Comparison of ENCODE assay signal across 17 cellular contexts in the genomic region with DNA sequence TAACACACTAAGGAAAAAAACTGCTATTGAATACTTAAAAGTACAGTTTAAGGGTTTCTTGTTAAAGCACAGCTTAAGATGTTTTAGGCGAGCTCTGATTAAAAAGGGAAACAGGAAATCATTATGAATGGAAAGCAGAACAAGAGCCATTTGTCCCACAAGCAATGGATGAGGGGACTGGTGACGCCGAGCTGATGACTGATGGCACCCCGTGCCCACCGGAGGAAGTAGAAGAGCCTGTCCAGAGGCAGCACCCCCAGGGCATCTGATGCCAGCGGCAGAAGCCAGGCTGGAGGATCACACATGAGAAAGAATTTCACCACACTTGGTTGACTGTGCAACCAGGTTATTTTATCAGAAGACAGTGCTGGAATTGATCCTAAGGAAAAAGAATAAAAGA. TPM values are rescaled to one million over a fixed set of nuclear protein-coding genes. Genes with fewer than 3 reads are reported as not detected.
DNase-seq lines count a peak whose midpoint lies in the region; ATAC-seq and TF ChIP-seq lines count a peak whose summit lies in the region.
"Had no signal": no experiment of that assay in that cellular context is flagged by ENCODE, and none has a peak within 500 bp of the region (broad histone marks: within the 10 kb centered on the region; RNA-seq: fewer than 3 reads in every experiment).

No MANE protein-coding gene starts in this region.

- no peaks in the 10 kb centered on the region for H3K27me3 ChIP-seq in Loucy (ENCODE audit: insufficient read depth, low read length, poor library complexity, severe bottlenecking)
- no peaks in the 10 kb centered on the region for H3K27me3 ChIP-seq in naive thymus-derived CD4-positive, alpha-beta T cell (ENCODE audit: control insufficient read depth in 2 of 2, insufficient read depth in 2 of 2, low read length in 2 of 2)
- H3K27me3 ChIP-seq: brain microvascular endothelial cell had no signal

- intact Hi-C loops in activated T-helper 1 cell treated with anti-CD3 and anti-CD28 coated beads, Interleukin-12 subunit alpha, Interleukin-12 subunit beta, Interleukin-2, Interleukin-4 antibody, amounts not matched to agents 30 ng/mL and 10 ng/mL and 1 ng/mL, durations not matched to agents 14 hours and 24 hours and 36 hours (cut with micrococcal nuclease), result loop anchor here (1.0 kb wide), 1 partner anchor 77 kb away; no protein-coding TSS in a partner anchor
- intact Hi-C loops in naive thymus-derived CD4-positive, alpha-beta T cell (cut with micrococcal nuclease), result loop anchor here in 1 of 2 donors (2.0 kb wide), 1 partner anchor 14 kb away; the partner anchor contains the start of gene INSIG1

- peak overlapping the region; percentile 35 for H3K27ac Mint-ChIP-seq in activated T-helper 1 cell treated with anti-CD3 and anti-CD28 coated beads, Interleukin-12 subunit alpha, Interleukin-12 subunit beta, Interleukin-2, Interleukin-4 antibody, amounts not matched to agents 30 ng/mL and 10 ng/mL and 1 ng/mL, durations not matched to agents 14 hours and 24 hours and 36 hours
- H3K27ac Mint-ChIP-seq in naive thymus-derived CD4-positive, alpha-beta T cell, result peak overlapping the region in 1 of 9 donors; percentile 61
- H3K27ac Mint-ChIP-seq: T-helper 1 cell treated with Interleukin-12 subunit alpha and Interleukin-12 subunit beta and Interleukin-4 antibody, amounts not matched to agents 30 μg/mL and 1 μg/mL, for 36 hours had no signal

- H3K4me1 Mint-ChIP-seq in activated T-helper 1 cell treated with anti-CD3 and anti-CD28 coated beads, Interleukin-12 subunit alpha, Interleukin-12 subunit beta, Interleukin-2, Interleukin-4 antibody, amounts not matched to agents 30 ng/mL and 10 ng/mL and 1 ng/mL, durations not matched to agents 14 hours and 24 hours and 36 hours (ENCODE audit: low read depth), result peaks cover 78% of the 10 kb centered on the region
- peaks cover 12 to 61% (median 29%) of the 10 kb centered on the region in 7 donors for H3K4me1 Mint-ChIP-seq in naive thymus-derived CD4-positive, alpha-beta T cell

- DNase-seq in NOMO-1 (lab: John Stamatoyannopoulos, UW; ENCODE audit: unreplicated experiment in 2 of 2) (peak; percentile 21 to 56), NOMO-1 treated with dmso at 0.1 percent for 144 hours (lab: John Stamatoyannopoulos, UW; ENCODE audit: unreplicated experiment) (no peak), D341Med (ENCODE audit: low spot score) (no peak), NCI-H226 (no peak)
- no peak for DNase-seq in activated T-helper 1 cell treated with anti-CD3 and anti-CD28 coated beads, Interleukin-12 subunit alpha, Interleukin-12 subunit beta, Interleukin-2, Interleukin-4 antibody, amounts not matched to agents 30 ng/mL and 10 ng/mL and 1 ng/mL, durations not matched to agents 14 hours and 24 hours and 36 hours (ENCODE audit: low spot score)
- no peak for DNase-seq in naive thymus-derived CD4-positive, alpha-beta T cell
- DNase-seq: activated CD4-positive, alpha-beta T cell treated with anti-CD3 and anti-CD28 coated beads, Interleukin-2, amount 50 U/mL, for 48 hours; activated naive CD4-positive, alpha-beta T cell treated with anti-CD3 and anti-CD28 coated beads, Interleukin-2, amount 50 U/mL, for 16 hours; brain microvascular endothelial cell; mammary epithelial cell; NCI-H1092; NCI-H345; stimulated activated CD4-positive, alpha-beta T cell treated with anti-CD3 and anti-CD28 coated beads, Interleukin-4, amount 100 ng/mL, for 24 hours had no signal

- no peak overlapping the region for H3K4me2 ChIP-seq in Loucy (ENCODE audit: low read depth, low read length, poor library complexity, severe bottlenecking)

- TF ChIP-seq CTCF in Loucy (conservative IDR thresholded peaks at IDR 0.05; ENCODE audit: low read length), result no peak

- H4K20me1 ChIP-seq in Loucy (ENCODE audit: insufficient read depth, low read length, poor library complexity, severe bottlenecking), result no peaks in the 10 kb centered on the region

- no peaks in the 10 kb centered on the region for H3K36me3 ChIP-seq in Loucy (ENCODE audit: insufficient read depth, low read length)
- no peaks in the 10 kb centered on the region for H3K36me3 ChIP-seq in naive thymus-derived CD4-positive, alpha-beta T cell (ENCODE audit: control insufficient read depth in 2 of 3, insufficient read depth in 3 of 3, low read length in 3 of 3)
- H3K36me3 ChIP-seq: brain microvascular endothelial cell had no signal

- CTCF ChIA-PET in naive thymus-derived CD4-positive, alpha-beta T cell (lab: Charles Lee), result no interaction called here

- H3K4me3 Mint-ChIP-seq in activated T-helper 1 cell treated with anti-CD3 and anti-CD28 coated beads, Interleukin-12 subunit alpha, Interleukin-12 subunit beta, Interleukin-2, Interleukin-4 antibody, amounts not matched to agents 30 ng/mL and 10 ng/mL and 1 ng/mL, durations not matched to agents 14 hours and 24 hours and 36 hours, result no peak overlapping the region
- no peak overlapping the region for H3K4me3 Mint-ChIP-seq in naive thymus-derived CD4-positive, alpha-beta T cell
- H3K4me3 Mint-ChIP-seq: T-helper 1 cell treated with Interleukin-12 subunit alpha and Interleukin-12 subunit beta and Interleukin-4 antibody, amounts not matched to agents 30 μg/mL and 1 μg/mL, for 36 hours had no signal

- no peaks in the 10 kb centered on the region for H3F3A ChIP-seq in Loucy (ENCODE audit: low read depth)

- peaks cover 4% of the 10 kb centered on the region for H3K9me3 Mint-ChIP-seq in activated T-helper 1 cell treated with anti-CD3 and anti-CD28 coated beads, Interleukin-12 subunit alpha, Interleukin-12 subunit beta, Interleukin-2, Interleukin-4 antibody, amounts not matched to agents 30 ng/mL and 10 ng/mL and 1 ng/mL, durations not matched to agents 14 hours and 24 hours and 36 hours
- peaks cover 0 to 6% (median 0%) of the 10 kb centered on the region in 11 donors for H3K9me3 Mint-ChIP-seq in naive thymus-derived CD4-positive, alpha-beta T cell

- peak; percentile 77 for ATAC-seq in naive thymus-derived CD4-positive, alpha-beta T cell
- ATAC-seq in GM18868 (IDR thresholded peaks at IDR 0.05; ENCODE audit: unreplicated experiment), result no peak

- peak overlapping the region; percentile 5 for H3K9ac ChIP-seq in Loucy (ENCODE audit: low read depth, low read length, poor library complexity, severe bottlenecking)

- peaks cover 8% of the 10 kb centered on the region for H3K27me3 Mint-ChIP-seq in activated T-helper 1 cell treated with anti-CD3 and anti-CD28 coated beads, Interleukin-12 subunit alpha, Interleukin-12 subunit beta, Interleukin-2, Interleukin-4 antibody, amounts not matched to agents 30 ng/mL and 10 ng/mL and 1 ng/mL, durations not matched to agents 14 hours and 24 hours and 36 hours (ENCODE audit: insufficient read depth)
- H3K27me3 Mint-ChIP-seq in naive thymus-derived CD4-positive, alpha-beta T cell, result peaks cover 0 to 9% (median 5%) of the 10 kb centered on the region in 5 donors

- no peak overlapping the region for H3K4me3 ChIP-seq in Loucy (ENCODE audit: low read length, poor library complexity, severe bottlenecking)
- H3K4me3 ChIP-seq in naive thymus-derived CD4-positive, alpha-beta T cell (ENCODE audit: low read length), result no peak overlapping the region

- H3K4me1 ChIP-seq in Loucy (ENCODE audit: insufficient read depth, low read length, poor library complexity, severe bottlenecking), result peaks cover 75% of the 10 kb centered on the region
- peaks cover 0 to 12% of the 10 kb centered on the region in 2 donors for H3K4me1 ChIP-seq in naive thymus-derived CD4-positive, alpha-beta T cell (ENCODE audit: control insufficient read depth in 2 of 2, insufficient read depth in 2 of 2, low read length in 2 of 2)

- POLR2A ChIA-PET in naive thymus-derived CD4-positive, alpha-beta T cell (lab: Charles Lee), result interaction anchor here (1.6 kb wide), 1 partner anchor 14 kb away, joined by 4 read pairs; no protein-coding TSS in a partner anchor

- peaks cover 4% of the 10 kb centered on the region for H3K36me3 Mint-ChIP-seq in activated T-helper 1 cell treated with anti-CD3 and anti-CD28 coated beads, Interleukin-12 subunit alpha, Interleukin-12 subunit beta, Interleukin-2, Interleukin-4 antibody, amounts not matched to agents 30 ng/mL and 10 ng/mL and 1 ng/mL, durations not matched to agents 14 hours and 24 hours and 36 hours (ENCODE audit: low read depth)
- peaks cover 0 to 19% (median 0%) of the 10 kb centered on the region in 5 donors for H3K36me3 Mint-ChIP-seq in naive thymus-derived CD4-positive, alpha-beta T cell

- H3K79me2 ChIP-seq in Loucy (ENCODE audit: insufficient read depth, low read length), result no peaks in the 10 kb centered on the region

- no peaks in the 10 kb centered on the region for H3K9me2 ChIP-seq in Loucy (replicated peaks; ENCODE audit: low read depth, low read length)

- no peaks in the 10 kb centered on the region for H3K9me3 ChIP-seq in Loucy (ENCODE audit: insufficient read depth, low read depth, low read length)
- H3K9me3 ChIP-seq in naive thymus-derived CD4-positive, alpha-beta T cell (ENCODE audit: control insufficient read depth in 2 of 3, low read length in 3 of 3), result no peaks in the 10 kb centered on the region

- H2AFZ ChIP-seq in Loucy (ENCODE audit: low read length), result no peak overlapping the region

- H3K27ac ChIP-seq in naive thymus-derived CD4-positive, alpha-beta T cell (ENCODE audit: low read depth, low read length), result no peak overlapping the region
- H3K27ac ChIP-seq: 22Rv1, brain microvascular endothelial cell had no signal

RNA-seq across cellular contexts. Expression of gene INSIG1, which starts 15.0 kb away (rescaled TPM):
- total RNA-seq in activated T-helper 1 cell treated with anti-CD3 and anti-CD28 coated beads, Interleukin-12 subunit alpha, Interleukin-12 subunit beta, Interleukin-2, Interleukin-4 antibody, amounts not matched to agents 30 ng/mL and 10 ng/mL and 1 ng/mL, durations not matched to agents 14 hours and 24 hours and 36 hours, result 87.7 and 89.9 TPM in 2 replicates
- 10 to 100 TPM; 43.6 to 70.0 (median 46.5) TPM for total RNA-seq in naive thymus-derived CD4-positive, alpha-beta T cell
- 10 to 100 TPM; 22.2 to 33.2 TPM for polyA plus RNA-seq in naive thymus-derived CD4-positive, alpha-beta T cell

Comparison
In these comparisons a context has a peak if more than half of its experiments do, and no peak if none do; other contexts are left out.
1. DNase-seq: peak in NOMO-1 (2 of 2); none in NOMO-1 treated with dmso at 0.1 percent for 144 hours (single experiment), activated T-helper 1 cell treated with anti-CD3 and anti-CD28 coated beads, Interleukin-12 subunit alpha, Interleukin-12 subunit beta, Interleukin-2, Interleukin-4 antibody, amounts not matched to agents 30 ng/mL and 10 ng/mL and 1 ng/mL, durations not matched to agents 14 hours and 24 hours and 36 hours (single experiment), naive thymus-derived CD4-positive, alpha-beta T cell (0 of 9), D341Med (single experiment) and NCI-H226 (single experiment).